ENCODE assay signal across 3 cellular contexts in the genomic region with DNA sequence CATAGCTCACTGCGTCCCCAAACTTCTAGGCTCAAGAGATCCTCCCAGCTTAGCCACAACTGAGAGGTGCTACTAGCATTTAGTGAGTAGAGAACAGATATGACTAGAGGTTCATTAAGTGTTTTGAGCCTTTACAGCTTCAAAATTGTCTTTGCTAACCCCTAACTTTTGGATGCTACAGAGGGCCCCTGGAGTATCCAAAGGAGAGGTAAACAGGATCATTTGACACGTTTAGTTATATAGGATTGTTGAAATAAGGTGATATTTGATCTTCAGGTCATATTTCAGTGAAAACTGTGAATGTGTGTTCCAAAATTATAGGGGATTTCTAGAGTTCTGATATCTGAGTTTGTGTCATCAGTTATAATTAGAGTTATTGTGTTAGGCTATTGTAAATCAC.
TF ChIP-seq lines count a peak whose summit lies in the region.

No MANE protein-coding gene starts in this region.

TF ChIP-seq in HEK293, 187 proteins besides CTCF, POLR2A, EP300 and RAD21:
- TF ChIP-seq SP7 (tag by site-specific recombination; IDR thresholded peaks at IDR 0.05): peak; percentile 43; the same call in 1 of the 2 replicates
- TF ChIP-seq, protein P1, sequence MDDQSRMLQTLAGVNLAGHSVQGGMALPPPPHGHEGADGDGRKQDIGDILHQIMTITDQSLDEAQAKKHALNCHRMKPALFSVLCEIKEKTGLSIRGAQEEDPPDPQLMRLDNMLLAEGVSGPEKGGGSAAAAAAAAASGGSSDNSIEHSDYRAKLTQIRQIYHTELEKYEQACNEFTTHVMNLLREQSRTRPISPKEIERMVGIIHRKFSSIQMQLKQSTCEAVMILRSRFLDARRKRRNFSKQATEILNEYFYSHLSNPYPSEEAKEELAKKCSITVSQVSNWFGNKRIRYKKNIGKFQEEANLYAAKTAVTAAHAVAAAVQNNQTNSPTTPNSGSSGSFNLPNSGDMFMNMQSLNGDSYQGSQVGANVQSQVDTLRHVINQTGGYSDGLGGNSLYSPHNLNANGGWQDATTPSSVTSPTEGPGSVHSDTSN (CRISPR knock-in tag; IDR thresholded peaks at IDR 0.05): no peak
- no peak for TF ChIP-seq ZBTB1 (tag by site-specific recombination; IDR thresholded peaks at IDR 0.05)
- no peak for TF ChIP-seq ZNF211 (tag by site-specific recombination; IDR thresholded peaks at IDR 0.05; ENCODE audit: low read depth)

TF ChIP-seq in GM12878, 131 proteins besides CTCF, POLR2A, EP300 and RAD21 (continues in another document):
- no peak for TF ChIP-seq MYB (IDR thresholded peaks at IDR 0.05; ENCODE audit: borderline replicate concordance, low read depth, low read length)
- TF ChIP-seq BACH1 (IDR thresholded peaks at IDR 0.05; ENCODE audit: borderline replicate concordance): no peak
- TF ChIP-seq TCF7 (IDR thresholded peaks at IDR 0.05; ENCODE audit: borderline replicate concordance): no peak
- TF ChIP-seq, protein P2, sequence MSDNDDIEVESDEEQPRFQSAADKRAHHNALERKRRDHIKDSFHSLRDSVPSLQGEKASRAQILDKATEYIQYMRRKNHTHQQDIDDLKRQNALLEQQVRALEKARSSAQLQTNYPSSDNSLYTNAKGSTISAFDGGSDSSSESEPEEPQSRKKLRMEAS (IDR thresholded peaks at IDR 0.05; ENCODE audit: low read depth, low read length): no peak
- TF ChIP-seq, protein P3, sequence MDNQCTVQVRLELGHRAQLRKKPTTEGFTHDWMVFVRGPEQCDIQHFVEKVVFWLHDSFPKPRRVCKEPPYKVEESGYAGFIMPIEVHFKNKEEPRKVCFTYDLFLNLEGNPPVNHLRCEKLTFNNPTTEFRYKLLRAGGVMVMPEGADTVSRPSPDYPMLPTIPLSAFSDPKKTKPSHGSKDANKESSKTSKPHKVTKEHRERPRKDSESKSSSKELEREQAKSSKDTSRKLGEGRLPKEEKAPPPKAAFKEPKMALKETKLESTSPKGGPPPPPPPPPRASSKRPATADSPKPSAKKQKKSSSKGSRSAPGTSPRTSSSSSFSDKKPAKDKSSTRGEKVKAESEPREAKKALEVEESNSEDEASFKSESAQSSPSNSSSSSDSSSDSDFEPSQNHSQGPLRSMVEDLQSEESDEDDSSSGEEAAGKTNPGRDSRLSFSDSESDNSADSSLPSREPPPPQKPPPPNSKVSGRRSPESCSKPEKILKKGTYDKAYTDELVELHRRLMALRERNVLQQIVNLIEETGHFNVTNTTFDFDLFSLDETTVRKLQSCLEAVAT (IDR thresholded peaks at IDR 0.05): no peak
- no peak; a peak in 1 of 4 replicates for TF ChIP-seq IKZF2 (IDR thresholded peaks at IDR 0.05)
- no peak for TF ChIP-seq NRF1 (conservative IDR thresholded peaks at IDR 0.05; ENCODE audit: low read depth, low read length)
- no peak for TF ChIP-seq MTA3 (IDR thresholded peaks at IDR 0.05; ENCODE audit: borderline replicate concordance, low read length)
- no peak for TF ChIP-seq ZNF207 (IDR thresholded peaks at IDR 0.05; ENCODE audit: borderline replicate concordance)
- 0 out of 2 replicates have a peak, but pooled peaks have one; percentile 31 for TF ChIP-seq JUNB (IDR thresholded peaks at IDR 0.05)
- no peak for TF ChIP-seq HDGF (IDR thresholded peaks at IDR 0.05)
- TF ChIP-seq SUZ12 (IDR thresholded peaks at IDR 0.05; ENCODE audit: unreplicated experiment): no peak
- TF ChIP-seq SIN3A (IDR thresholded peaks at IDR 0.05; ENCODE audit: low read depth, low read length): no peak
- no peak for TF ChIP-seq KLF5 (IDR thresholded peaks at IDR 0.05; ENCODE audit: partially characterized antibody)
- no peak for TF ChIP-seq HDAC2 (IDR thresholded peaks at IDR 0.05)
- peak; percentile 30; the same call in 1 of the 2 replicates for TF ChIP-seq RUNX3 (IDR thresholded peaks at IDR 0.05; ENCODE audit: low read length)
- TF ChIP-seq STAT3 (IDR thresholded peaks at IDR 0.05; ENCODE audit: low read depth, low read length): no peak
- TF ChIP-seq NR2F1 (conservative IDR thresholded peaks at IDR 0.05): 0 out of 2 replicates have a peak, but pooled peaks have one; percentile 19
- peak; percentile 74 for TF ChIP-seq MTA2 (IDR thresholded peaks at IDR 0.05; ENCODE audit: low read depth)
- no peak for TF ChIP-seq NR2C2 (IDR thresholded peaks at IDR 0.05; ENCODE audit: borderline replicate concordance, control insufficient read depth, insufficient read length, low read depth)
- TF ChIP-seq ZBED1 (IDR thresholded peaks at IDR 0.05; ENCODE audit: borderline replicate concordance): no peak
- TF ChIP-seq SPI1 (IDR thresholded peaks at IDR 0.05; ENCODE audit: borderline replicate concordance, insufficient read depth, low read depth, low read length): no peak
- TF ChIP-seq IKZF1 (conservative IDR thresholded peaks at IDR 0.05): 0 out of 2 replicates have a peak, but pooled peaks have one; percentile 22
- TF ChIP-seq TARDBP (IDR thresholded peaks at IDR 0.05; ENCODE audit: borderline replicate concordance): no peak
- TF ChIP-seq EGR1 (IDR thresholded peaks at IDR 0.05; ENCODE audit: borderline replicate concordance in 1 of 2, low read depth in 2 of 2, low read length in 2 of 2): no peak
- TF ChIP-seq ZNF274 (IDR thresholded peaks at IDR 0.05; ENCODE audit: insufficient read depth, insufficient read length): no peak
- TF ChIP-seq, protein P4, sequence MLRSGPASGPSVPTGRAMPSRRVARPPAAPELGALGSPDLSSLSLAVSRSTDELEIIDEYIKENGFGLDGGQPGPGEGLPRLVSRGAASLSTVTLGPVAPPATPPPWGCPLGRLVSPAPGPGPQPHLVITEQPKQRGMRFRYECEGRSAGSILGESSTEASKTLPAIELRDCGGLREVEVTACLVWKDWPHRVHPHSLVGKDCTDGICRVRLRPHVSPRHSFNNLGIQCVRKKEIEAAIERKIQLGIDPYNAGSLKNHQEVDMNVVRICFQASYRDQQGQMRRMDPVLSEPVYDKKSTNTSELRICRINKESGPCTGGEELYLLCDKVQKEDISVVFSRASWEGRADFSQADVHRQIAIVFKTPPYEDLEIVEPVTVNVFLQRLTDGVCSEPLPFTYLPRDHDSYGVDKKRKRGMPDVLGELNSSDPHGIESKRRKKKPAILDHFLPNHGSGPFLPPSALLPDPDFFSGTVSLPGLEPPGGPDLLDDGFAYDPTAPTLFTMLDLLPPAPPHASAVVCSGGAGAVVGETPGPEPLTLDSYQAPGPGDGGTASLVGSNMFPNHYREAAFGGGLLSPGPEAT (IDR thresholded peaks at IDR 0.05; ENCODE audit: low read depth): peak; percentile 54; the same call in 1 of the 2 replicates

TF ChIP-seq in WTC11, 78 proteins besides CTCF, POLR2A, EP300 and RAD21:
- TF ChIP-seq, protein P5, sequence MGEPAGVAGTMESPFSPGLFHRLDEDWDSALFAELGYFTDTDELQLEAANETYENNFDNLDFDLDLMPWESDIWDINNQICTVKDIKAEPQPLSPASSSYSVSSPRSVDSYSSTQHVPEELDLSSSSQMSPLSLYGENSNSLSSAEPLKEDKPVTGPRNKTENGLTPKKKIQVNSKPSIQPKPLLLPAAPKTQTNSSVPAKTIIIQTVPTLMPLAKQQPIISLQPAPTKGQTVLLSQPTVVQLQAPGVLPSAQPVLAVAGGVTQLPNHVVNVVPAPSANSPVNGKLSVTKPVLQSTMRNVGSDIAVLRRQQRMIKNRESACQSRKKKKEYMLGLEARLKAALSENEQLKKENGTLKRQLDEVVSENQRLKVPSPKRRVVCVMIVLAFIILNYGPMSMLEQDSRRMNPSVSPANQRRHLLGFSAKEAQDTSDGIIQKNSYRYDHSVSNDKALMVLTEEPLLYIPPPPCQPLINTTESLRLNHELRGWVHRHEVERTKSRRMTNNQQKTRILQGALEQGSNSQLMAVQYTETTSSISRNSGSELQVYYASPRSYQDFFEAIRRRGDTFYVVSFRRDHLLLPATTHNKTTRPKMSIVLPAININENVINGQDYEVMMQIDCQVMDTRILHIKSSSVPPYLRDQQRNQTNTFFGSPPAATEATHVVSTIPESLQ (CRISPR knock-in tag; IDR thresholded peaks at IDR 0.05): no peak
- TF ChIP-seq JUN (CRISPR knock-in tag; IDR thresholded peaks at IDR 0.05): no peak
- TF ChIP-seq, protein P6, sequence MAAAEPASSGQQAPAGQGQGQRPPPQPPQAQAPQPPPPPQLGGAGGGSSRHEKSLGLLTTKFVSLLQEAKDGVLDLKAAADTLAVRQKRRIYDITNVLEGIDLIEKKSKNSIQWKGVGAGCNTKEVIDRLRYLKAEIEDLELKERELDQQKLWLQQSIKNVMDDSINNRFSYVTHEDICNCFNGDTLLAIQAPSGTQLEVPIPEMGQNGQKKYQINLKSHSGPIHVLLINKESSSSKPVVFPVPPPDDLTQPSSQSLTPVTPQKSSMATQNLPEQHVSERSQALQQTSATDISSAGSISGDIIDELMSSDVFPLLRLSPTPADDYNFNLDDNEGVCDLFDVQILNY (CRISPR knock-in tag; IDR thresholded peaks at IDR 0.05): no peak
- TF ChIP-seq GRHL2 (CRISPR knock-in tag; IDR thresholded peaks at IDR 0.05; ENCODE audit: insufficient replicate concordance, severe bottlenecking): no peak
- no peak for TF ChIP-seq MYBL2 (CRISPR knock-in tag; IDR thresholded peaks at IDR 0.05)
- TF ChIP-seq, protein P7, sequence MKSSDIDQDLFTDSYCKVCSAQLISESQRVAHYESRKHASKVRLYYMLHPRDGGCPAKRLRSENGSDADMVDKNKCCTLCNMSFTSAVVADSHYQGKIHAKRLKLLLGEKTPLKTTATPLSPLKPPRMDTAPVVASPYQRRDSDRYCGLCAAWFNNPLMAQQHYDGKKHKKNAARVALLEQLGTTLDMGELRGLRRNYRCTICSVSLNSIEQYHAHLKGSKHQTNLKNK (CRISPR knock-in tag; IDR thresholded peaks at IDR 0.05): no peak
- no peak for TF ChIP-seq ZNF423 (CRISPR knock-in tag; IDR thresholded peaks at IDR 0.05)
- TF ChIP-seq KAT7 (CRISPR knock-in tag; IDR thresholded peaks at IDR 0.05; ENCODE audit: borderline replicate concordance): no peak
- no peak for TF ChIP-seq NR2C2 (CRISPR knock-in tag; IDR thresholded peaks at IDR 0.05)
- TF ChIP-seq ZNF219 (CRISPR knock-in tag; IDR thresholded peaks at IDR 0.05; ENCODE audit: borderline replicate concordance): no peak
- TF ChIP-seq, protein P8, sequence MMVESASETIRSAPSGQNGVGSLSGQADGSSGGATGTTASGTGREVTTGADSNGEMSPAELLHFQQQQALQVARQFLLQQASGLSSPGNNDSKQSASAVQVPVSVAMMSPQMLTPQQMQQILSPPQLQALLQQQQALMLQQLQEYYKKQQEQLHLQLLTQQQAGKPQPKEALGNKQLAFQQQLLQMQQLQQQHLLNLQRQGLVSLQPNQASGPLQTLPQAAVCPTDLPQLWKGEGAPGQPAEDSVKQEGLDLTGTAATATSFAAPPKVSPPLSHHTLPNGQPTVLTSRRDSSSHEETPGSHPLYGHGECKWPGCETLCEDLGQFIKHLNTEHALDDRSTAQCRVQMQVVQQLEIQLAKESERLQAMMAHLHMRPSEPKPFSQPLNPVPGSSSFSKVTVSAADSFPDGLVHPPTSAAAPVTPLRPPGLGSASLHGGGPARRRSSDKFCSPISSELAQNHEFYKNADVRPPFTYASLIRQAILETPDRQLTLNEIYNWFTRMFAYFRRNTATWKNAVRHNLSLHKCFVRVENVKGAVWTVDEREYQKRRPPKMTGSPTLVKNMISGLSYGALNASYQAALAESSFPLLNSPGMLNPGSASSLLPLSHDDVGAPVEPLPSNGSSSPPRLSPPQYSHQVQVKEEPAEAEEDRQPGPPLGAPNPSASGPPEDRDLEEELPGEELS (CRISPR knock-in tag; IDR thresholded peaks at IDR 0.05): no peak
- TF ChIP-seq HMGA2 (CRISPR knock-in tag; IDR thresholded peaks at IDR 0.05): no peak
- TF ChIP-seq SP1 (CRISPR knock-in tag; conservative IDR thresholded peaks at IDR 0.05): no peak
- TF ChIP-seq FOXJ3 (CRISPR knock-in tag; IDR thresholded peaks at IDR 0.05; ENCODE audit: borderline replicate concordance): no peak
- TF ChIP-seq NFATC4 (CRISPR knock-in tag; IDR thresholded peaks at IDR 0.05): no peak
- no peak for TF ChIP-seq CBFB (CRISPR knock-in tag; IDR thresholded peaks at IDR 0.05; ENCODE audit: low read depth)
- TF ChIP-seq ZNF416 (CRISPR knock-in tag; IDR thresholded peaks at IDR 0.05): no peak
